Comparison of ENCODE assay signal across 8 cellular contexts in the genomic region with DNA sequence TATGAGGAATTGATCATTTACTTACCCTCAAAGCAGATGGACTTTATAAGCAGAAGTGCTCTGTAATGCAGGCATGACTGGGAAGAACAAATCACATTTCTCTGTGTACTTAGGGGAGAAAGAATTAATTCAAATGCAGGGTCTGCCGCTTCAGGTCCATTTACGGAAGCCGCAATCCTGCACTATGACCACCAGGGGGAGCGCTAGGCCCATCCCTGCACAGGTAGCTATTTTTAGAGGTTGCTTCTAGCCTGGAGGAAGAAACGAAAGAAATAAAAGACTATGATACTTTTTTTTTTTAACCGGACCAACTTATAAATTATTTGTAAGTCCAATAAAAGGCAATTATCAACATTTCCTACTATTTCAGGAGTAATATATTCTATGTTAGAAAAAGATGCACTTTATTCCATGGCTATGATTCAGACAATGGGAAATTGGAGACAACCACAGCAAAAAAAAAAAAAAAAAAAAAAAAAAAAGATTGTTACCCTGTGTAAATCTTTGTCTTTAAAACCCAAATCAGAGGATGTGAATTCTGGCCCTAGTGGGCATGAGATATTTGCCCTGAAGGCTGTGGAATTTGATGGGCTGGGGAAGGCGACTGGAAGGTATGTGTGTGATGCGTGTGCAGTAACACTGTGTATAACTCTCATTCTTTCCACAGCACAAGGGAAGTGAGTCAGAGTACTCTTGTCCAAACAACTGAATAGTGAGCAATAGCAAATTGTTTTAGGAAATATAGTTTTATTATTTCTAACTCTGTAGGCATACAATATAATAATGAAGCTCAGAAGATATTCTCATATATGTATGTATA. TPM values are rescaled to one million over a fixed set of nuclear protein-coding genes. Genes with fewer than 3 reads are reported as not detected.
DNase-seq lines count a peak whose midpoint lies in the region; ATAC-seq, FAIRE-seq and TF ChIP-seq lines count a peak whose summit lies in the region.

No MANE protein-coding gene starts in this region.

- no peak overlapping the region for H3K27ac ChIP-seq in WERI-Rb-1

- H3K36me3 ChIP-seq in WERI-Rb-1 (no peaks in the 10 kb centered on the region), bronchial epithelial cell (ENCODE audit: control insufficient read depth, insufficient read depth, low read length) (no peaks in the 10 kb centered on the region), kidney epithelial cell (ENCODE audit: control insufficient read depth, insufficient read depth, low read length) (no peaks in the 10 kb centered on the region)

- no peak for FAIRE-seq in bronchial epithelial cell (lab: Jason Lieb, UNC)

- TF ChIP-seq CTCF in GM12801 (IDR thresholded peaks at IDR 0.05; ENCODE audit: extremely low read depth, insufficient read length) = peak; percentile 80
- TF ChIP-seq CTCF in WERI-Rb-1 (IDR thresholded peaks at IDR 0.05; ENCODE audit: low read depth, low read length) = peak; percentile 78
- peak; percentile 83 for TF ChIP-seq CTCF in bronchial epithelial cell (IDR thresholded peaks at IDR 0.05; ENCODE audit: insufficient read depth, low read length, severe bottlenecking)
- peak; percentile 93 for TF ChIP-seq CTCF in kidney epithelial cell (IDR thresholded peaks at IDR 0.05; ENCODE audit: insufficient read depth, low read length, poor library complexity, severe bottlenecking)

- ATAC-seq in HG02610 (IDR thresholded peaks at IDR 0.05; ENCODE audit: unreplicated experiment) (peak; percentile 76), GM19467 (IDR thresholded peaks at IDR 0.05; ENCODE audit: unreplicated experiment) (no peak)

- DNase-seq in NCI-H2107 (lab: John Stamatoyannopoulos, UW) = peak; percentile 36
- peak; percentile 57 for DNase-seq in WERI-Rb-1
- DNase-seq in bronchial epithelial cell (ENCODE audit: low read depth) = peak; percentile 93
- DNase-seq in kidney epithelial cell (ENCODE audit: low read depth) = peak; percentile 91
- DNase-seq in stimulated activated CD4-positive, alpha-beta T cell treated with anti-CD3 and anti-CD28 coated beads, Interleukin-1b, Interleukin-23, amount 100 ng/mL, for 4 hours (ENCODE audit: low read depth in 2 of 2) = peak; percentile 46 to 59

- no peaks in the 10 kb centered on the region for H3K9me3 ChIP-seq in WERI-Rb-1 (ENCODE audit: severe bottlenecking)

- H3K27me3 ChIP-seq in WERI-Rb-1 (ENCODE audit: insufficient read depth, low read depth, severe bottlenecking) (no peaks in the 10 kb centered on the region), bronchial epithelial cell (ENCODE audit: control insufficient read depth, insufficient read depth, low read length) (no peaks in the 10 kb centered on the region), kidney epithelial cell (ENCODE audit: control insufficient read depth, insufficient read depth, low read length) (no peaks in the 10 kb centered on the region)

- H3K4me3 ChIP-seq in WERI-Rb-1 (ENCODE audit: low read depth, low read length) (no peak overlapping the region), bronchial epithelial cell (ENCODE audit: low read depth, low read length) (no peak overlapping the region), kidney epithelial cell (ENCODE audit: low read depth, low read length) (no peak overlapping the region)

RNA-seq across cellular contexts. Expression of a gene that starts 12.9 kb away (rescaled TPM):
- total RNA-seq in bronchial epithelial cell = 0.13 TPM in 1 of 2 replicates, not detected in the other
- not detected in 2 replicates for total RNA-seq in kidney epithelial cell

RNA-seq across cellular contexts. Expression of a gene that starts 22.5 kb away (rescaled TPM):
- total RNA-seq in bronchial epithelial cell (not detected in 2 replicates), kidney epithelial cell (not detected in 2 replicates)

Comparison
In these comparisons a context has a peak if more than half of its experiments do, and no peak if none do; other contexts are left out.
1. DNase-seq: peak in every context shown above with its lines; median percentile 93 in bronchial epithelial cell; 91 in kidney epithelial cell; 57 in WERI-Rb-1; 52 in stimulated activated CD4-positive, alpha-beta T cell treated with anti-CD3 and anti-CD28 coated beads, Interleukin-1b, Interleukin-23, amount 100 ng/mL, for 4 hours; 36 in NCI-H2107.